30 cellular contexts compared by ENCODE assay signal in the genomic region with DNA sequence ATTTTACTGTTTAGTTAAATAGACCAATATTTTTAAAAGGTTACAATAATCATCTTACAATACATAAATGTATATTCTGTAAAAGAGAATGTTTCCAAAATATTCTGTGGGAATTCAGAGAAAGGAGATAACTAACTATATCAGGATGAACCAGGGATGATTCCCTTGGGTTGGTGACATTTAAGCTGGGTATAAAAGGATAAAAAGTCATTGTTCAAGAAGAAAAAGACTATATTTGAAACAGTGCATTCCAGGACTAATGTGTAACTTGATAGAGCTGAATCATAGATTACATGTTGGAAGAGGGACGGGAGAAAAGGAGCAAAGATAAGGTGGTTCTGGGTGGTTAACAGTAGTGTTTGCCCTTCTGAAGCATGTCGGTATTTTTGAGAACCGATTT. TPM values are rescaled to one million over a fixed set of nuclear protein-coding genes. Genes with fewer than 3 reads are reported as not detected.
"Had no signal": no experiment of that assay in that cellular context is flagged by ENCODE, and none has a peak within 500 bp of the region (broad histone marks: within the 10 kb centered on the region; RNA-seq: fewer than 3 reads in every experiment).

No MANE protein-coding gene starts in this region.

- H3K4me3 ChIP-seq: esophagus squamous epithelium, heart right ventricle, left lung, smooth muscle cell, stomach, testis, tibial artery, upper lobe of left lung had no signal

- H3K9me3 Mint-ChIP-seq: effector memory CD8-positive, alpha-beta T cell had no signal

- H3K4me3 Mint-ChIP-seq: effector memory CD8-positive, alpha-beta T cell; natural killer cell had no signal

- H3K27me3 ChIP-seq: esophagus squamous epithelium, heart right ventricle, left lung, stomach, testis, tibial artery, upper lobe of left lung had no signal

- FAIRE-seq: endometrium, islet of Langerhans, urothelium cell line had no signal

- H2AFZ ChIP-seq: parathyroid adenoma had no signal

- ATAC-seq: effector memory CD8-positive, alpha-beta T cell; heart right ventricle; left cardiac atrium; left lung; natural killer cell; sciatic nerve had no signal

- H3K36me3 ChIP-seq: esophagus squamous epithelium, left lung, stomach, tibial artery had no signal

- H3K36me3 Mint-ChIP-seq: natural killer cell had no signal

- H3K4me1 ChIP-seq: esophagus squamous epithelium, testis had no signal

- DNase-seq: cortex of kidney; effector memory CD8-positive, alpha-beta T cell; erythroblast; esophagus squamous epithelium; foreskin melanocyte; glutamatergic neuron; heart right ventricle; hippocampal formation; left cardiac atrium; left lung; mesendoderm; midbrain; natural killer cell; occipital lobe; stimulated activated CD4-positive, alpha-beta T cell treated with anti-CD3 and anti-CD28 coated beads, Interleukin-12 subunit alpha, Interleukin-12 subunit beta, amount 100 ng/mL, for 4 hours; stimulated activated CD4-positive, alpha-beta T cell treated with anti-CD3 and anti-CD28 coated beads, Interleukin-1b, Interleukin-23, amount 100 ng/mL, for 48 hours; stimulated activated CD4-positive, alpha-beta T cell treated with anti-CD3 and anti-CD28 coated beads, Interleukin-4, amount 100 ng/mL, for 1 hour; stimulated activated CD8-positive, alpha-beta memory T cell treated with anti-CD3 and anti-CD28 coated beads, Interleukin-4, amount 100 ng/mL, for 48 hours; stimulated activated naive CD4-positive, alpha-beta T cell treated with Interleukin-2 at 50 U/mL for 16 hours; stomach; testis; tibial artery; upper lobe of left lung had no signal

- H3K27ac ChIP-seq: esophagus squamous epithelium, left lung, parathyroid adenoma, stomach, testis, tibial artery, upper lobe of left lung had no signal

- H3K9ac ChIP-seq: parathyroid adenoma had no signal

- H3K4me2 ChIP-seq: smooth muscle cell had no signal

- H3K27ac Mint-ChIP-seq: effector memory CD8-positive, alpha-beta T cell; natural killer cell; progenitor cell of endocrine pancreas had no signal

- H3K9me3 ChIP-seq: testis had no signal

- H3K27me3 Mint-ChIP-seq: effector memory CD8-positive, alpha-beta T cell had no signal

RNA-seq across cellular contexts. Expression of a gene that starts 10.1 kb away (rescaled TPM):
- total RNA-seq: progenitor cell of endocrine pancreas had no signal
